In genomic region chr17:35170968-35171771, GRCh38 we compare ENCODE assay signal across 1 cellular context.
TF ChIP-seq lines count a peak whose summit lies in the region.

No MANE protein-coding gene starts in this region.

TF ChIP-seq in IMR-90, 13 proteins besides CTCF, POLR2A, EP300 and RAD21:
- TF ChIP-seq, protein P1, sequence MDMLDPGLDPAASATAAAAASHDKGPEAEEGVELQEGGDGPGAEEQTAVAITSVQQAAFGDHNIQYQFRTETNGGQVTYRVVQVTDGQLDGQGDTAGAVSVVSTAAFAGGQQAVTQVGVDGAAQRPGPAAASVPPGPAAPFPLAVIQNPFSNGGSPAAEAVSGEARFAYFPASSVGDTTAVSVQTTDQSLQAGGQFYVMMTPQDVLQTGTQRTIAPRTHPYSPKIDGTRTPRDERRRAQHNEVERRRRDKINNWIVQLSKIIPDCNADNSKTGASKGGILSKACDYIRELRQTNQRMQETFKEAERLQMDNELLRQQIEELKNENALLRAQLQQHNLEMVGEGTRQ (IDR thresholded peaks at IDR 0.05; ENCODE audit: low read depth, low read length), result no peak
- peak; percentile 54; the same call in 1 of the 2 replicates for TF ChIP-seq SMC3 (IDR thresholded peaks at IDR 0.05; ENCODE audit: low read depth, low read length)
